In genomic region chr10:80161321-80162084, GRCh38 we compare ENCODE assay signal across 9 cellular contexts. TPM values are rescaled to one million over a fixed set of nuclear protein-coding genes. Genes with fewer than 3 reads are reported as not detected.
DNase-seq lines count a peak whose midpoint lies in the region; ATAC-seq, FAIRE-seq and TF ChIP-seq lines count a peak whose summit lies in the region.
"Had no signal": no experiment of that assay in that cellular context is flagged by ENCODE, and none has a peak within 500 bp of the region (broad histone marks: within the 10 kb centered on the region; RNA-seq: fewer than 3 reads in every experiment).

No MANE protein-coding gene starts in this region.

- no peak overlapping the region for H3K14ac ChIP-seq in H1 (ENCODE audit: insufficient read length)

- no peak overlapping the region for H2BK120ac ChIP-seq in H1 (replicated peaks; ENCODE audit: low read depth, low read length)

- H2AK5ac ChIP-seq in H1 (ENCODE audit: low read depth, low read length) = no peak overlapping the region

- CTCF ChIA-PET in H1 (lab: Charles Lee; ENCODE audit: partially characterized antibody) = interaction anchor here (0.7 to 7.6 kb wide), 22 partner anchors 8 to 133 kb away, joined by 3 to 66 read pairs (median 6); no protein-coding TSS in a partner anchor

- H3K4me2 ChIP-seq in H1 (ENCODE audit: insufficient read depth in 1 of 2, low read depth in 2 of 2, low read length in 2 of 2) = peak overlapping the region in 1 of 2 experiments; percentile 4; a peak in 1 of 4 replicates

- peak overlapping the region in 1 of 4 experiments; percentile 19; a peak in 1 of 8 replicates for H3K4me3 ChIP-seq in H1 (ENCODE audit: extremely low read depth in 1 of 4, insufficient read depth in 2 of 4, low read depth in 3 of 4, low read length in 4 of 4)
- H3K4me3 ChIP-seq in retinal pigment epithelial cell (ENCODE audit: low read length) = no peak overlapping the region

- TF ChIP-seq CTCF in H1 (IDR thresholded peaks at IDR 0.05; ENCODE audit: control extremely low read depth in 1 of 3, insufficient read depth in 1 of 3, low read depth in 1 of 3, low read length in 3 of 3) (peak; percentile 16 to 50 (median 47); a peak in 3 of 4 replicates), retinal pigment epithelial cell (conservative IDR thresholded peaks at IDR 0.05; ENCODE audit: low read depth, low read length) (peak; percentile 16)

- no peak overlapping the region for H2BK15ac ChIP-seq in H1 (ENCODE audit: low read length)

- no peak for ATAC-seq in HG02588 (IDR thresholded peaks at IDR 0.05; ENCODE audit: unreplicated experiment)
- ATAC-seq: activated CD4-positive, CD25-positive, alpha-beta regulatory T cell treated with anti-CD3 and anti-CD28 coated beads, Interleukin-2, amount 50 U/mL, for 24 hours had no signal

- H3K36me3 ChIP-seq in H1 (ENCODE audit: control insufficient read depth in 2 of 4, insufficient read depth in 4 of 4, low read length in 3 of 4) = peaks cover 4 to 14% (median 9%) of the 10 kb centered on the region in 4 experiments; a peak in 6 of 8 replicates

- H3K4ac ChIP-seq in H1 (replicated peaks; ENCODE audit: insufficient read length, low read depth, low read length) = no peak overlapping the region

- FAIRE-seq in H1 (lab: Jason Lieb, UNC) = no peak

- H3K56ac ChIP-seq in H1 (replicated peaks; ENCODE audit: insufficient read length, low read depth, low read length) = no peak overlapping the region

- H3K23me2 ChIP-seq in H1 (ENCODE audit: low read depth, low read length) = no peaks in the 10 kb centered on the region

- no peak overlapping the region for H4K8ac ChIP-seq in H1 (ENCODE audit: extremely low read depth, insufficient read depth, low read length)

- H2BK20ac ChIP-seq in H1 (ENCODE audit: low read length) = no peak overlapping the region

- no peak overlapping the region for H2BK12ac ChIP-seq in H1 (ENCODE audit: low read depth, low read length)

- H4K20me1 ChIP-seq in H1 (replicated peaks in 1 of 2; ENCODE audit: control insufficient read depth in 1 of 2, insufficient read depth in 2 of 2, low read length in 2 of 2) = no peaks in the 10 kb centered on the region

- 79% methylated on average over 21 of the region's 21 CpGs; no CpG with 5 or more reads in 1 of the 2 experiments for WGBS in H1 (ENCODE audit: extremely low coverage in 1 of 2, insufficient coverage in 1 of 2, insufficient read length in 1 of 2, insufficient replicate concordance in 2 of 2, low coverage in 1 of 2, low lambda C conversion rate in 2 of 2, missing lambda C conversion rate in 1 of 2), 2 experiments

- no peak for TF ChIP-seq POLR2A in H1 (IDR thresholded peaks at IDR 0.05; ENCODE audit: control extremely low read depth in 1 of 2, low read depth in 2 of 2, low read length in 2 of 2)

- no peak for TF ChIP-seq EP300 in H1 (IDR thresholded peaks at IDR 0.05; ENCODE audit: borderline replicate concordance in 1 of 2, low read depth in 2 of 2, low read length in 2 of 2)

- H2BK5ac ChIP-seq in H1 (ENCODE audit: low read depth, low read length) = no peak overlapping the region

- no peaks in the 10 kb centered on the region for H3K79me2 ChIP-seq in H1 (ENCODE audit: control insufficient read depth in 1 of 2, insufficient read depth in 2 of 2, low read length in 2 of 2)

- H3K27ac ChIP-seq in H1 (ENCODE audit: low read depth, low read length) = no peak overlapping the region

- no peak overlapping the region for H3K23ac ChIP-seq in H1 (ENCODE audit: insufficient read length)

- peaks cover 2 to 8% (median 6%) of the 10 kb centered on the region in 4 experiments; a peak in 5 of 7 replicates for H3K4me1 ChIP-seq in H1 (replicated peaks in 1 of 4; ENCODE audit: control insufficient read depth in 3 of 4, insufficient read depth in 4 of 4, low read length in 3 of 4)

- H4K5ac ChIP-seq in H1 (ENCODE audit: insufficient read length, low read depth, low read length) = no peak overlapping the region

- 0 out of 2 replicates have a peak overlapping the region, but pooled peaks have one; percentile 32 for H3K18ac ChIP-seq in H1 (ENCODE audit: extremely low read depth, low read length)

- POLR2A ChIA-PET in H1 (lab: Charles Lee; ENCODE audit: partially characterized antibody) = interaction anchor here (0.7 to 1.9 kb wide), 3 partner anchors 10 to 12 kb away, joined by 3 to 5 read pairs (median 5); no protein-coding TSS in a partner anchor

- no peak overlapping the region for H3K9ac ChIP-seq in H1 (replicated peaks in 1 of 4; ENCODE audit: extremely low read depth in 1 of 4, low read depth in 3 of 4, low read length in 3 of 4)

- TF ChIP-seq RAD21 in H1 (IDR thresholded peaks at IDR 0.05 in 1 of 2, conservative IDR thresholded peaks at IDR 0.05 in 1 of 2; ENCODE audit: low read depth in 2 of 2, low read length in 2 of 2) = peak in 1 of 2 experiments; percentile 56

- no peak overlapping the region for H2AFZ ChIP-seq in H1 (ENCODE audit: low read length)

- no peaks in the 10 kb centered on the region; the same call in 1 of the 2 replicates for H3K79me1 ChIP-seq in H1 (ENCODE audit: low read depth, low read length)

- H3K9me3 ChIP-seq in H1 (ENCODE audit: insufficient read depth in 2 of 2, low read depth in 1 of 2, low read length in 1 of 2) = no peaks in the 10 kb centered on the region

- H3K27me3 ChIP-seq in H1 (replicated peaks in 1 of 4; ENCODE audit: control insufficient read depth in 3 of 4, extremely low read depth in 1 of 4, insufficient read depth in 3 of 4, low read length in 3 of 4) = no peaks in the 10 kb centered on the region

- H4K91ac ChIP-seq in H1 (replicated peaks; ENCODE audit: insufficient read length, low read length) = no peak overlapping the region

- DNase-seq in NCI-H1436 (lab: John Stamatoyannopoulos, UW) (peak; percentile 33), NCI-H1436 treated with DMSO at 0.1 percent for 48 hours (lab: John Stamatoyannopoulos, UW) (no peak), NCI-H1694 treated with DMSO at 0.1 percent for 48 hours (lab: John Stamatoyannopoulos, UW) (peak; percentile 23), H1 (ENCODE audit: low read depth in 1 of 2, low spot score in 2 of 2) (peak in 1 of 2 experiments; percentile 59), retinal pigment epithelial cell (ENCODE audit: low read depth) (no peak)
- no peak for DNase-seq in activated CD4-positive, CD25-positive, alpha-beta regulatory T cell (lab: John Stamatoyannopoulos, UW)
- no peak for DNase-seq in activated T-cell treated with anti-CD3 and anti-CD28 coated beads, Interleukin-2, amount 50 U/mL, for 48 hours

TF ChIP-seq in H1, 55 proteins besides CTCF, POLR2A, EP300 and RAD21 (continues in another document):
- TF ChIP-seq E2F6 (IDR thresholded peaks at IDR 0.05) (no peak), FOSL1 (IDR thresholded peaks at IDR 0.05; ENCODE audit: insufficient read depth, low read depth, low read length) (no peak), KDM1A (IDR thresholded peaks at IDR 0.05; ENCODE audit: borderline replicate concordance, low read length) (no peak), CBX8 (IDR thresholded peaks at IDR 0.05; ENCODE audit: borderline replicate concordance, low read depth, low read length) (no peak), BRCA1 (IDR thresholded peaks at IDR 0.05; ENCODE audit: low read depth, low read length) (no peak), SP1 (IDR thresholded peaks at IDR 0.05; ENCODE audit: low read depth, low read length) (no peak), CTBP2 (IDR thresholded peaks at IDR 0.05; ENCODE audit: borderline replicate concordance, insufficient read depth, insufficient read length, low read length) (no peak), PHF8 (conservative IDR thresholded peaks at IDR 0.05; ENCODE audit: low read depth, low read length) (no peak), RFX5 (IDR thresholded peaks at IDR 0.05; ENCODE audit: borderline replicate concordance, low read depth, low read length) (no peak)

RNA-seq across cellular contexts. Expression of gene PLAC9, which starts 29.0 kb away (rescaled TPM):
- total RNA-seq in H1 (2021; fragmentation: NEBNext Ultra II Directional; extraction: Animal tissue kit (Norgen Biotek cat#: 25700)) = 12.4 and 16.7 TPM in 2 replicates
- 8.4 and 12.9 TPM in 2 replicates for polyA plus RNA-seq in H1 (2011; rRNA removed)
- polyA plus RNA-seq in H1 (2011; cell fraction: cytosol; rRNA removed) = 7.4 TPM
- polyA plus RNA-seq in H1 (2011; cell fraction: nucleus; rRNA removed) = 9.3 TPM
- polyA plus RNA-seq in H1 (2012, experiment 1 of 2) = 8.1 to 17.1 TPM (median 14.4 TPM) in 4 replicates
- polyA plus RNA-seq in H1 (2012, experiment 2 of 2) = 16.4 TPM
- polyA plus RNA-seq in H1 (2013, experiment 1 of 2) = 10.9 TPM
- 10.9 TPM for polyA plus RNA-seq in H1 (2013, experiment 2 of 2)
- polyA minus RNA-seq in H1 (2011; rRNA and poly(A)+ RNA removed) = 1.2 and 1.8 TPM in 2 replicates
- polyA minus RNA-seq in H1 (2011; cell fraction: cytosol; rRNA and poly(A)+ RNA removed) = 3.3 TPM
- 2.9 TPM for polyA minus RNA-seq in H1 (2011; cell fraction: nucleus; rRNA and poly(A)+ RNA removed)

RNA-seq across cellular contexts. Expression of gene ANXA11, which starts 43.8 kb away (rescaled TPM):
- total RNA-seq in H1 (2021; fragmentation: NEBNext Ultra II Directional; extraction: Animal tissue kit (Norgen Biotek cat#: 25700)) = 70.6 and 84.9 TPM in 2 replicates
- 40.5 and 58.7 TPM in 2 replicates for polyA plus RNA-seq in H1 (2011; rRNA removed)
- polyA plus RNA-seq in H1 (2011; cell fraction: cytosol; rRNA removed) = 38.1 TPM
- 50.9 TPM for polyA plus RNA-seq in H1 (2011; cell fraction: nucleus; rRNA removed)
- polyA plus RNA-seq in H1 (2012, experiment 1 of 2) = 113 to 134 TPM (median 126 TPM) in 4 replicates
- 58.1 TPM for polyA plus RNA-seq in H1 (2012, experiment 2 of 2)
- polyA plus RNA-seq in H1 (2013, experiment 1 of 2) = 193 TPM
- polyA plus RNA-seq in H1 (2013, experiment 2 of 2) = 199 TPM
- 27.2 and 42.8 TPM in 2 replicates for polyA minus RNA-seq in H1 (2011; rRNA and poly(A)+ RNA removed)
- 29.3 TPM for polyA minus RNA-seq in H1 (2011; cell fraction: cytosol; rRNA and poly(A)+ RNA removed)
- polyA minus RNA-seq in H1 (2011; cell fraction: nucleus; rRNA and poly(A)+ RNA removed) = 26.1 TPM

Comparison
In these comparisons a context has a peak if more than half of its experiments do, and no peak if none do; other contexts are left out.
1. DNase-seq: peak in NCI-H1436 (single experiment) and NCI-H1694 treated with DMSO at 0.1 percent for 48 hours (single experiment); none in NCI-H1436 treated with DMSO at 0.1 percent for 48 hours (single experiment), retinal pigment epithelial cell (single experiment), activated CD4-positive, CD25-positive, alpha-beta regulatory T cell (0 of 4) and activated T-cell treated with anti-CD3 and anti-CD28 coated beads, Interleukin-2, amount 50 U/mL, for 48 hours (0 of 2).